ENCODE assay signal across 1 cellular context in the genomic region with DNA sequence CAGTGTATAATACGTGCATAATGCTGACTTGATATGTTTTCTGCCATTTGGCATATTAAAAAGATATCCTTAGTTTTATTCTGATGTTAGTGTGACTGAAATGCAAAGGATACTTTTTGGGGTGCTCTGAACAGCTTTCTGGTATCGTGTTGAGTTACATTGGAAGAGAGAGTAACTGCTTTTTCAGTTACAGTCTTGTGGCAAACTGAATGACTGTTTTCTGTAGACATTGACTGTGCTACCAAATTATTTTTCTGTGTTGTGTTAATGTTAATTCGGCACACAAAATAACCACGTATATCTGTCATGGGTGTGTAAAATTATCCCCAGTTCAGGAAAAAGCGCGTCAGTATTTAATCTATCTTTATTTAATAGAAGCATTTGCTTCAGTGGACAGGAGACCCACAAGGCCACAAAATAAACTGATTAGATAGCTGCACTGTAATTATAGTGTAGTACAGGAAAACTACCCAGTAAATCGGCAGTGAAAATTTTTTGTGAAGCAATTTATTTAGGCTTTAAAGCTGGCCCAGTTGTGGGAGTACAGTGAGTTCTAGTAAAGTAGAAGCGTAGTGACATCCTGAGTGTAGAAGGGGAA.
TF ChIP-seq lines count a peak whose summit lies in the region.

No MANE protein-coding gene starts in this region.

TF ChIP-seq in HepG2, 621 proteins besides CTCF, POLR2A, EP300 and RAD21:
- no peak for TF ChIP-seq MTA3 (CRISPR knock-in tag; IDR thresholded peaks at IDR 0.05)
- TF ChIP-seq, protein P1, sequence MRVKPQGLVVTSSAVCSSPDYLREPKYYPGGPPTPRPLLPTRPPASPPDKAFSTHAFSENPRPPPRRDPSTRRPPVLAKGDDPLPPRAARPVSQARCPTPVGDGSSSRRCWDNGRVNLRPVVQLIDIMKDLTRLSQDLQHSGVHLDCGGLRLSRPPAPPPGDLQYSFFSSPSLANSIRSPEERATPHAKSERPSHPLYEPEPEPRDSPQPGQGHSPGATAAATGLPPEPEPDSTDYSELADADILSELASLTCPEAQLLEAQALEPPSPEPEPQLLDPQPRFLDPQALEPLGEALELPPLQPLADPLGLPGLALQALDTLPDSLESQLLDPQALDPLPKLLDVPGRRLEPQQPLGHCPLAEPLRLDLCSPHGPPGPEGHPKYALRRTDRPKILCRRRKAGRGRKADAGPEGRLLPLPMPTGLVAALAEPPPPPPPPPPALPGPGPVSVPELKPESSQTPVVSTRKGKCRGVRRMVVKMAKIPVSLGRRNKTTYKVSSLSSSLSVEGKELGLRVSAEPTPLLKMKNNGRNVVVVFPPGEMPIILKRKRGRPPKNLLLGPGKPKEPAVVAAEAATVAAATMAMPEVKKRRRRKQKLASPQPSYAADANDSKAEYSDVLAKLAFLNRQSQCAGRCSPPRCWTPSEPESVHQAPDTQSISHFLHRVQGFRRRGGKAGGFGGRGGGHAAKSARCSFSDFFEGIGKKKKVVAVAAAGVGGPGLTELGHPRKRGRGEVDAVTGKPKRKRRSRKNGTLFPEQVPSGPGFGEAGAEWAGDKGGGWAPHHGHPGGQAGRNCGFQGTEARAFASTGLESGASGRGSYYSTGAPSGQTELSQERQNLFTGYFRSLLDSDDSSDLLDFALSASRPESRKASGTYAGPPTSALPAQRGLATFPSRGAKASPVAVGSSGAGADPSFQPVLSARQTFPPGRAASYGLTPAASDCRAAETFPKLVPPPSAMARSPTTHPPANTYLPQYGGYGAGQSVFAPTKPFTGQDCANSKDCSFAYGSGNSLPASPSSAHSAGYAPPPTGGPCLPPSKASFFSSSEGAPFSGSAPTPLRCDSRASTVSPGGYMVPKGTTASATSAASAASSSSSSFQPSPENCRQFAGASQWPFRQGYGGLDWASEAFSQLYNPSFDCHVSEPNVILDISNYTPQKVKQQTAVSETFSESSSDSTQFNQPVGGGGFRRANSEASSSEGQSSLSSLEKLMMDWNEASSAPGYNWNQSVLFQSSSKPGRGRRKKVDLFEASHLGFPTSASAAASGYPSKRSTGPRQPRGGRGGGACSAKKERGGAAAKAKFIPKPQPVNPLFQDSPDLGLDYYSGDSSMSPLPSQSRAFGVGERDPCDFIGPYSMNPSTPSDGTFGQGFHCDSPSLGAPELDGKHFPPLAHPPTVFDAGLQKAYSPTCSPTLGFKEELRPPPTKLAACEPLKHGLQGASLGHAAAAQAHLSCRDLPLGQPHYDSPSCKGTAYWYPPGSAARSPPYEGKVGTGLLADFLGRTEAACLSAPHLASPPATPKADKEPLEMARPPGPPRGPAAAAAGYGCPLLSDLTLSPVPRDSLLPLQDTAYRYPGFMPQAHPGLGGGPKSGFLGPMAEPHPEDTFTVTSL (CRISPR knock-in tag; IDR thresholded peaks at IDR 0.05; ENCODE audit: borderline replicate concordance), result no peak
- TF ChIP-seq MAFK (conservative IDR thresholded peaks at IDR 0.05 in 1 of 2, IDR thresholded peaks at IDR 0.05 in 1 of 2; ENCODE audit: low read length in 2 of 2), result peak in 1 of 2 experiments; percentile 24; a peak in 1 of 4 replicates
